In the genomic region with DNA sequence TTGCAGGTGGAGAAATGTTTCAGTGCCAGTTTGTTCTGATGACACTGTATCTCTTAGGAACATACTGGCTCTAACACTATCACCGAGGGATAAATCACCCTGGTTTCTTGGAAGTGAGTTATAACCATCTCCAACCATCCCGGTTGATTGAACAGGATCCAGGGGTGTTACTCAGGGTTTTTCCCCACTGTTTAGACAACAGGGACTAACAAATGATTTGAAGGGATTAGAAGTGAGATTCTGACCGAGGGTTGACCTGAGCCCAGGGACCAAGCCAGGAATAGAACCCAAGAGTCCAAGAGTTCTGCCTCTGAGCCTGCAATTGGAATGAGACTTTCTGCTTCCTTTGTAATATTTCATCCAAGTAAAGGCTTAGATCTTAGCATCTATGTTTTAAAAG, we compare ENCODE assay signal across 15 cellular contexts.
DNase-seq lines count a peak whose midpoint lies in the region; ATAC-seq, FAIRE-seq and TF ChIP-seq lines count a peak whose summit lies in the region.
"Had no signal": no experiment of that assay in that cellular context is flagged by ENCODE, and none has a peak within 500 bp of the region (broad histone marks: within the 10 kb centered on the region; RNA-seq: fewer than 3 reads in every experiment).

No MANE protein-coding gene starts in this region.

- no peaks in the 10 kb centered on the region for H3K27me3 ChIP-seq in lower lobe of right lung (ENCODE audit: low read depth)
- no peaks in the 10 kb centered on the region for H3K27me3 ChIP-seq in stomach
- H3K27me3 ChIP-seq: foreskin keratinocyte had no signal

- FAIRE-seq in GM12891 (lab: Jason Lieb, UNC) = no peak

- no peak for TF ChIP-seq EP300 in stomach (IDR thresholded peaks at IDR 0.05)

- H3K36me3 ChIP-seq in lower lobe of right lung = peaks cover 9% of the 10 kb centered on the region
- peaks cover 0 to 9% (median 2%) of the 10 kb centered on the region in 4 donors for H3K36me3 ChIP-seq in stomach

- WGBS in stomach, 5 donors = 47 to 75% (median 68%) methylated on average over 3 of the region's 3 CpGs

- H3K4me1 ChIP-seq in lower lobe of right lung (peaks cover 66% of the 10 kb centered on the region), stomach (peaks cover 45 to 72% (median 58%) of the 10 kb centered on the region in 4 donors)
- H3K4me1 ChIP-seq: foreskin keratinocyte had no signal

- intact Hi-C loops in lower lobe of right lung (cut with DNase I) (no loop called here), stomach (cut with DNase I; ENCODE audit: low total_unique reads) (no loop called here)

- no peaks in the 10 kb centered on the region for H3K9me3 ChIP-seq in lower lobe of right lung
- no peaks in the 10 kb centered on the region for H3K9me3 ChIP-seq in stomach

- H3K27ac ChIP-seq in coronary artery (peak overlapping the region; percentile 83 to 89), lower lobe of right lung (peak overlapping the region; percentile 1), stomach (peak overlapping the region in 4 of 5 donors; percentile 25 to 83 (median 80))
- H3K27ac ChIP-seq: foreskin keratinocyte had no signal

- peak; percentile 30 for DNase-seq in GM04504 (ENCODE audit: low read depth)
- DNase-seq in coronary artery (ENCODE audit: low spot score) = no peak
- DNase-seq in lower lobe of right lung = no peak
- DNase-seq in stomach = no peak
- DNase-seq in GM12891 (ENCODE audit: insufficient read length, low spot score) = no peak
- no peak for DNase-seq in DMS79 (lab: John Stamatoyannopoulos, UW)
- DNase-seq: ACHN; activated CD4-positive, alpha-beta memory T cell treated with anti-CD3 and anti-CD28 coated beads for 36 hours; foreskin keratinocyte; midbrain; NCI-H1105 treated with DMSO at 0.1 percent for 48 hours; posterior cingulate gyrus; stimulated activated CD4-positive, alpha-beta T cell treated with anti-CD3 and anti-CD28 coated beads, Interleukin-1b, Interleukin-23, amount 100 ng/mL, for 48 hours had no signal

- TF ChIP-seq POLR2A in stomach (IDR thresholded peaks at IDR 0.05) (no peak), GM12891 (IDR thresholded peaks at IDR 0.05; ENCODE audit: low read depth, low read length) (no peak)

- ATAC-seq in lower lobe of right lung (peak in 1 of 2 donors; percentile 12), HG03571 (IDR thresholded peaks at IDR 0.05; ENCODE audit: unreplicated experiment) (no peak), HG03045 (IDR thresholded peaks at IDR 0.05; ENCODE audit: unreplicated experiment) (no peak)
- ATAC-seq: foreskin keratinocyte had no signal

- H3K4me3 ChIP-seq in coronary artery (no peak overlapping the region), lower lobe of right lung (no peak overlapping the region), stomach (no peak overlapping the region)

- TF ChIP-seq CTCF in coronary artery (IDR thresholded peaks at IDR 0.05) (no peak), lower lobe of right lung (IDR thresholded peaks at IDR 0.05) (no peak), stomach (IDR thresholded peaks at IDR 0.05) (no peak)

TF ChIP-seq in GM12891, 5 proteins besides CTCF, POLR2A, EP300 and RAD21:
- no peak for TF ChIP-seq POU2F2 (IDR thresholded peaks at IDR 0.05; ENCODE audit: low read depth, low read length)

Comparison
In these comparisons a context has a peak if more than half of its experiments do, and no peak if none do; other contexts are left out.
1. H3K27ac ChIP-seq: peak in every context shown above with its lines; median percentile 86 in coronary artery; 80 in stomach; 1 in lower lobe of right lung.